Comparison of ENCODE assay signal across 17 cellular contexts in the genomic region with DNA sequence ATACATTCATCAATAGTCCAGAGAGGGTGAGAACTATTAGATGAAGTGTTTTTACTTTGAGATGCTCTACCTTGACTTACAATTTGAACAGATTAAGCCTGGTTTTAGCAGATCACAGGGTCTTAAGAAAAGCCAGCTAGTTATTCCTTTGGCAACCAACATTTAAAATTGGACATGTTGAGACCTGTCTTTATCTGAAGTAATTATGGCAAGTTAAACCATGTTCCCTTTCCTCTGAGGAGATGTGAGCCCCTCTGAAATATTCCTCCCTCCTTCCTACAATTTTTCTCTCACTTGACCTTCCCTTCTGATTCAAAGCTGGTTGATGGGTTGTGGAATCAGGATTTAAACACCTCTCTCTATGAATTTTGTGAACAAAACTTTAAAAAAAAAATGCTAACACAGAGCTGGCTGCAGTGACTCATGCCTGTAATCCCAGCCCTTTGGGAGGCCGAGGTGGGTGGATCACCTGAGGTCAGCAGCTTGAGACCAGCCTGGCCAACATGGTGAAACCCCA.
"Had no signal": no experiment of that assay in that cellular context is flagged by ENCODE, and none has a peak within 500 bp of the region (broad histone marks: within the 10 kb centered on the region; RNA-seq: fewer than 3 reads in every experiment).

No MANE protein-coding gene starts in this region.

- H3K27me3 ChIP-seq: cardiac muscle cell, dorsolateral prefrontal cortex, hepatocyte, neutrophil had no signal

- H3K9ac ChIP-seq: parathyroid adenoma had no signal

- H3K4me2 ChIP-seq: hepatocyte had no signal

- H2AFZ ChIP-seq: hepatocyte, parathyroid adenoma had no signal

- H3K4me1 Mint-ChIP-seq: activated CD4-positive, alpha-beta T cell treated with anti-CD3 and anti-CD28 coated beads, Interleukin-2, amount 10 ng/mL, durations not matched to agents 7 days and 5 days; activated naive CD8-positive, alpha-beta T cell treated with anti-CD3 and anti-CD28 coated beads for 36 hours; memory B cell; naive thymus-derived CD4-positive, alpha-beta T cell had no signal

- H3K27ac Mint-ChIP-seq: activated CD4-positive, alpha-beta T cell treated with anti-CD3 and anti-CD28 coated beads, Interleukin-2, amount 10 ng/mL, durations not matched to agents 7 days and 5 days; activated naive CD8-positive, alpha-beta T cell treated with anti-CD3 and anti-CD28 coated beads for 36 hours; activated T-helper 1 cell treated with anti-CD3 and anti-CD28 coated beads, Interleukin-12 subunit alpha, Interleukin-12 subunit beta, Interleukin-2, Interleukin-4 antibody, amounts not matched to agents 30 ng/mL and 10 ng/mL and 1 ng/mL, durations not matched to agents 14 hours and 24 hours and 36 hours; endodermal cell; memory B cell had no signal

- H3K4me3 Mint-ChIP-seq: activated CD4-positive, alpha-beta T cell treated with anti-CD3 and anti-CD28 coated beads, Interleukin-2, amount 10 ng/mL, durations not matched to agents 7 days and 5 days; activated naive CD8-positive, alpha-beta T cell treated with anti-CD3 and anti-CD28 coated beads for 36 hours; activated T-helper 1 cell treated with anti-CD3 and anti-CD28 coated beads, Interleukin-12 subunit alpha, Interleukin-12 subunit beta, Interleukin-2, Interleukin-4 antibody, amounts not matched to agents 30 ng/mL and 10 ng/mL and 1 ng/mL, durations not matched to agents 14 hours and 24 hours and 36 hours; endodermal cell; memory B cell; naive thymus-derived CD4-positive, alpha-beta T cell had no signal

- H3K4me1 ChIP-seq: parathyroid adenoma had no signal

- H3K27me3 Mint-ChIP-seq: activated CD4-positive, alpha-beta T cell treated with anti-CD3 and anti-CD28 coated beads, Interleukin-2, amount 10 ng/mL, durations not matched to agents 7 days and 5 days; activated naive CD8-positive, alpha-beta T cell treated with anti-CD3 and anti-CD28 coated beads for 36 hours had no signal

- DNase-seq: activated CD4-positive, alpha-beta T cell treated with anti-CD3 and anti-CD28 coated beads, Interleukin-2, amount 10 ng/mL, durations not matched to agents 7 days and 5 days; activated CD8-positive, alpha-beta memory T cell treated with anti-CD3 and anti-CD28 coated beads for 24 hours; activated naive CD8-positive, alpha-beta T cell treated with anti-CD3 and anti-CD28 coated beads for 36 hours; anterior cingulate cortex; dorsolateral prefrontal cortex; endodermal cell; left ventricle myocardium inferior; mucosa of descending colon; naive thymus-derived CD4-positive, alpha-beta T cell; stimulated activated CD4-positive, alpha-beta T cell treated with anti-CD3 and anti-CD28 coated beads, Interleukin-1b, Interleukin-23, amount 100 ng/mL, for 48 hours; T-helper 2 cell had no signal

- H3K4me3 ChIP-seq: cardiac muscle cell, dorsolateral prefrontal cortex, hepatocyte, left ventricle myocardium inferior, mucosa of descending colon had no signal

- H3K36me3 ChIP-seq: cardiac muscle cell, neutrophil had no signal

- ATAC-seq: mucosa of descending colon; naive thymus-derived CD4-positive, alpha-beta T cell had no signal

- H3K27ac ChIP-seq: cardiac muscle cell, dorsolateral prefrontal cortex, hepatocyte, left ventricle myocardium inferior, neutrophil, parathyroid adenoma had no signal

- H3K79me2 ChIP-seq: hepatocyte, parathyroid adenoma had no signal
